ENCODE assay signal across 18 cellular contexts in the genomic region with DNA sequence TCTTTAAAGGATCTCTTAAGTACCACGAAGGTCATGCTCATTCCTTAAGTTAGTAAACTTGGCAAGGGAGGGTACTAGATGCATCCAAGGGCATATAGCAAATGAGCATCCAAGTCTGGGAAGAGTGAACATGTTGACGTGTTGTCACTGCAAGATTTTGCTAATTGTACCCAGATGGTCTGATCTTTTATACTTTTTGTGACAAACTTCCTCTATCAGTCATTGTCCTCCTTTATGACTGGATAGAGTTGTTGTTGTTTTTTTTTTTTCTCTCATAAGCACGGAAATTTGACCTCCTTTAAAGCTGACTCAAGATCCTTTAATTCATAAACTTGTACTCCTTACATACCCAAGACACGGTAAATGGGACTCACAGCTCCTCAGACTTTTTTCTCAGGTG.
DNase-seq lines count a peak whose midpoint lies in the region; ATAC-seq and TF ChIP-seq lines count a peak whose summit lies in the region.
"Had no signal": no experiment of that assay in that cellular context is flagged by ENCODE, and none has a peak within 500 bp of the region (broad histone marks: within the 10 kb centered on the region; RNA-seq: fewer than 3 reads in every experiment).

No MANE protein-coding gene starts in this region.

- peaks cover 38 to 43% of the 10 kb centered on the region in 2 donors for H3K4me1 Mint-ChIP-seq in natural killer cell treated with Interleukin-12 subunit alpha and Interleukin-12 subunit beta and Interleukin-15 and Interleukin-18, amount 100 ng/mL, for 72 hours (ENCODE audit: low read depth in 2 of 2)

- H2AFZ ChIP-seq in DND-41 (ENCODE audit: low read depth, low read length): no peak overlapping the region

- H3K9me3 ChIP-seq in DND-41 (ENCODE audit: insufficient read depth, low read length, severe bottlenecking): no peaks in the 10 kb centered on the region
- H3K9me3 ChIP-seq: SJCRH30 had no signal

- TF ChIP-seq CTCF in DND-41 (IDR thresholded peaks at IDR 0.05; ENCODE audit: borderline replicate concordance, extremely low read depth, low read length, poor library complexity, severe bottlenecking) (no peak), fibroblast of mammary gland (conservative IDR thresholded peaks at IDR 0.05; ENCODE audit: control insufficient read depth, insufficient read depth, low read depth, low read length) (no peak)

- H3K9ac ChIP-seq in DND-41 (ENCODE audit: low read depth, low read length): no peak overlapping the region
- H3K9ac ChIP-seq: KMS-11 had no signal

- no peak for DNase-seq in DND-41
- peak; percentile 20 for DNase-seq in RPMI7951 (ENCODE audit: low read depth)
- peak; percentile 26 for DNase-seq in fibroblast of mammary gland (ENCODE audit: low read depth)
- no peak for DNase-seq in natural killer cell treated with Interleukin-12 subunit alpha and Interleukin-12 subunit beta and Interleukin-15 and Interleukin-18, amount 100 ng/mL, for 72 hours (ENCODE audit: low spot score)
- no peak for DNase-seq in retina
- DNase-seq in foreskin melanocyte: no peak
- DNase-seq: CD4-positive, CD25-positive, alpha-beta regulatory T cell; GOT3; NCI-H1048; NCI-H146; NCI-H2081; NCI-H82; PC-3; SJCRH30 had no signal

- H3K4me3 ChIP-seq in DND-41 (ENCODE audit: low read depth in 1 of 2, low read length in 2 of 2): no peak overlapping the region
- no peak overlapping the region for H3K4me3 ChIP-seq in fibroblast of mammary gland (ENCODE audit: control insufficient read depth, low read depth, low read length)
- H3K4me3 ChIP-seq: SJCRH30 had no signal

- H3K79me2 ChIP-seq in DND-41 (ENCODE audit: insufficient read depth, low read length): no peaks in the 10 kb centered on the region

- no peaks in the 10 kb centered on the region for H3K36me3 ChIP-seq in DND-41 (ENCODE audit: insufficient read depth, low read length)
- H3K36me3 ChIP-seq: SJCRH30 had no signal

- peaks cover 28% of the 10 kb centered on the region for H3K4me1 ChIP-seq in DND-41 (ENCODE audit: insufficient read depth, low read length)

- H3K27ac Mint-ChIP-seq in natural killer cell treated with Interleukin-12 subunit alpha and Interleukin-12 subunit beta and Interleukin-15 and Interleukin-18, amount 100 ng/mL, for 72 hours: peak overlapping the region; percentile 42 to 74

- peaks cover 7% of the 10 kb centered on the region for H3K9me3 Mint-ChIP-seq in natural killer cell treated with Interleukin-12 subunit alpha and Interleukin-12 subunit beta and Interleukin-15 and Interleukin-18, amount 100 ng/mL, for 72 hours

- H3K27ac ChIP-seq in DND-41 (ENCODE audit: low read length): peak overlapping the region; percentile 7; the same call in 1 of the 2 replicates
- H3K27ac ChIP-seq: KMS-11, SJCRH30 had no signal

- no peaks in the 10 kb centered on the region for H3K27me3 Mint-ChIP-seq in natural killer cell treated with Interleukin-12 subunit alpha and Interleukin-12 subunit beta and Interleukin-15 and Interleukin-18, amount 100 ng/mL, for 72 hours
- H3K27me3 Mint-ChIP-seq: CD4-positive, CD25-positive, alpha-beta regulatory T cell had no signal

- ATAC-seq in DND-41 (ENCODE audit: insufficient read depth, low read depth): no peak
- no peak for ATAC-seq in natural killer cell treated with Interleukin-12 subunit alpha and Interleukin-12 subunit beta and Interleukin-15 and Interleukin-18, amount 100 ng/mL, for 72 hours
- ATAC-seq in HG03045 (IDR thresholded peaks at IDR 0.05; ENCODE audit: unreplicated experiment): no peak
- no peak for ATAC-seq in HG02610 (IDR thresholded peaks at IDR 0.05; ENCODE audit: unreplicated experiment)
- ATAC-seq: HepG2, PC-3 had no signal

- H3K36me3 Mint-ChIP-seq in natural killer cell treated with Interleukin-12 subunit alpha and Interleukin-12 subunit beta and Interleukin-15 and Interleukin-18, amount 100 ng/mL, for 72 hours: no peaks in the 10 kb centered on the region

- H3K27me3 ChIP-seq in DND-41 (ENCODE audit: insufficient read depth, low read length, poor library complexity): no peaks in the 10 kb centered on the region
- H3K27me3 ChIP-seq: SJCRH30 had no signal

- no peak overlapping the region for H3K4me2 ChIP-seq in DND-41 (ENCODE audit: insufficient read depth, low read length)
- H3K4me2 ChIP-seq: KMS-11 had no signal

- H4K20me1 ChIP-seq in DND-41 (ENCODE audit: insufficient read depth, low read length): no peaks in the 10 kb centered on the region

- peak overlapping the region; percentile 15 for H3K4me3 Mint-ChIP-seq in natural killer cell treated with Interleukin-12 subunit alpha and Interleukin-12 subunit beta and Interleukin-15 and Interleukin-18, amount 100 ng/mL, for 72 hours
- H3K4me3 Mint-ChIP-seq: CD4-positive, CD25-positive, alpha-beta regulatory T cell had no signal

Comparison
In these comparisons a context has a peak if more than half of its experiments do, and no peak if none do; other contexts are left out.
1. DNase-seq: peak in RPMI7951 (single experiment) and fibroblast of mammary gland (single experiment); none in DND-41 (single experiment), natural killer cell treated with Interleukin-12 subunit alpha and Interleukin-12 subunit beta and Interleukin-15 and Interleukin-18, amount 100 ng/mL, for 72 hours (single experiment), retina (single experiment) and foreskin melanocyte (single experiment).